In the genomic region with DNA sequence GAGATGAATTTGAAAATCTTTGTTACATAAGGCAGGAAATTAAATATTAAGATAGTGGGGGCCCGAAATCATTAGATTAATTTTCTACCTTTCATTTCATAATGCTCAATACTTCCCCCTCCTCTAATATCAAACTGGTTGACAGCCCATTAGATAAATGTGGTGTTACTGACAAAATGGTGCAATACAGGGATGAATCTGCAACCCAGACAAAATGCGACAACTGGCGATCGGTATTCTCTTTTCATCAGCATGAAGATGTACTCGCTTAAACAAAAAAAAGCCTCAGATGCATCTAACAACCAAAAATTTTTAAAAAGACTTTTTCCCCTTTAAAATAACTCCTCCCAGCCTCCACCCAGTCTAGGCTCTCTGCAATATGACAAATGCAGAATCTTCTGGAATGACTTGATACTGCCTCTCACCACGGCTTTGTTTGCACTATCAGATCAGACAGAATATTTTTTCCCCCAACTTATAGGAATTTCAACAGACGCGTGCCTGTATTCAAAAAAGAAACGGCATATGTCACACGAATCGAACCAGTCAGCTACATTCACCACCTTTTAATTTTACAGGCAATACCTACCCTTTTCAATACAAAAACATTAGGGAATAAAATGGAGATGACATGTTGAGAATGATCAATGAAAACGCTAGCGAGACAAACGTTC, we compare ENCODE assay signal across 8 cellular contexts. TPM values are rescaled to one million over a fixed set of nuclear protein-coding genes. Genes with fewer than 3 reads are reported as not detected.
A peak's percentile ranks its signal among the peaks of the same experiment; 100 is the strongest.
DNase-seq lines count a peak whose midpoint lies in the region; ATAC-seq and TF ChIP-seq lines count a peak whose summit lies in the region.

No MANE protein-coding gene starts in this region.

- H3K27me3 ChIP-seq in A673 (replicated peaks; ENCODE audit: insufficient read depth, low read depth, low read length, poor library complexity) (no peaks in the 10 kb centered on the region), HUES6 (ENCODE audit: control insufficient read depth, insufficient read depth, low read length) (no peaks in the 10 kb centered on the region), ascending aorta (no peaks in the 10 kb centered on the region), lower lobe of right lung (ENCODE audit: low read depth) (no peaks in the 10 kb centered on the region), upper lobe of right lung (no peaks in the 10 kb centered on the region)

- peak overlapping the region; percentile 98 for H3K9ac ChIP-seq in HUES6 (ENCODE audit: low read length)

- no peaks in the 10 kb centered on the region for H3K9me3 ChIP-seq in A673 (ENCODE audit: low read depth, low read length, poor library complexity, severe bottlenecking)
- peaks cover 9% of the 10 kb centered on the region; the same call in 1 of the 2 replicates for H3K9me3 ChIP-seq in HUES6 (ENCODE audit: control insufficient read depth, insufficient read depth, low read depth, low read length)
- H3K9me3 ChIP-seq in ascending aorta, result no peaks in the 10 kb centered on the region
- H3K9me3 ChIP-seq in lower lobe of right lung, result no peaks in the 10 kb centered on the region
- no peaks in the 10 kb centered on the region for H3K9me3 ChIP-seq in upper lobe of right lung

- POLR2A ChIA-PET in A673 (lab: Charles Lee; ENCODE audit: low non-redundant PET), result no interaction called here
- POLR2A ChIA-PET in GM10248 (lab: Yijun Ruan, JAX), result no interaction called here

- TSS peak; percentile 50 for BruUV-seq in A673 (replicated peaks; lab: Mats Ljungman, UMichigan)

- ATAC-seq in lower lobe of right lung, result no peak
- no peak for ATAC-seq in upper lobe of right lung
- ATAC-seq in sciatic nerve, result no peak

- CTCF ChIA-PET in A673 (lab: Charles Lee) (no interaction called here), GM10248 (lab: Yijun Ruan, JAX) (no interaction called here)

- TF ChIP-seq CTCF in A673 (conservative IDR thresholded peaks at IDR 0.05; ENCODE audit: low read depth, low read length) (no peak), ascending aorta (IDR thresholded peaks at IDR 0.05) (no peak), lower lobe of right lung (IDR thresholded peaks at IDR 0.05) (no peak), upper lobe of right lung (IDR thresholded peaks at IDR 0.05) (no peak), GM10248 (IDR thresholded peaks at IDR 0.05; ENCODE audit: control extremely low read depth, extremely low read depth, low read depth, missing control alignments) (no peak)

- DNase-seq in A673 (ENCODE audit: low spot score) (no peak), ascending aorta (ENCODE audit: low spot score in 2 of 2) (no peak), lower lobe of right lung (no peak), upper lobe of right lung (no peak), GM10248 (ENCODE audit: extremely low spot score) (no peak), SIG-M5 treated with dmso at 0.1 percent for 504 hours (lab: John Stamatoyannopoulos, UW; ENCODE audit: unreplicated experiment) (no peak), sciatic nerve (ENCODE audit: low spot score) (no peak)

- intact Hi-C loops in A673 (cut with micrococcal nuclease; ENCODE audit: unreplicated experiment), result no loop called here
- intact Hi-C loops in ascending aorta (cut with DNase I), result loop anchor here (1.0 to 2.0 kb wide), 2 partner anchors 34 to 67 kb away; no protein-coding TSS in a partner anchor
- intact Hi-C loops in lower lobe of right lung (cut with DNase I), result no loop called here
- intact Hi-C loops in upper lobe of right lung (cut with DNase I), result no loop called here
- intact Hi-C loops in sciatic nerve (cut with DNase I), result no loop called here

- peak overlapping the region; percentile 98 for H3K27ac ChIP-seq in A673 (ENCODE audit: low read depth, low read length, poor library complexity, severe bottlenecking)
- H3K27ac ChIP-seq in HUES6 (ENCODE audit: low read depth, low read length), result peak overlapping the region; percentile 98
- H3K27ac ChIP-seq in ascending aorta, result peak overlapping the region; percentile 98 to 99
- peak overlapping the region; percentile 99 for H3K27ac ChIP-seq in lower lobe of right lung
- peak overlapping the region; percentile 98 for H3K27ac ChIP-seq in upper lobe of right lung

- H3K4me1 ChIP-seq in A673 (ENCODE audit: insufficient read depth, low read length, poor library complexity, severe bottlenecking) (peaks cover 21% of the 10 kb centered on the region), HUES6 (ENCODE audit: control insufficient read depth, insufficient read depth, low read length) (peaks cover 10% of the 10 kb centered on the region), ascending aorta (peaks cover 4 to 29% of the 10 kb centered on the region in 2 donors), lower lobe of right lung (peaks cover 46% of the 10 kb centered on the region), upper lobe of right lung (peaks cover 38% of the 10 kb centered on the region)

- peaks cover 38% of the 10 kb centered on the region for H3K36me3 ChIP-seq in A673 (ENCODE audit: insufficient read depth, low read length, poor library complexity, severe bottlenecking)
- peaks cover 46% of the 10 kb centered on the region for H3K36me3 ChIP-seq in HUES6 (ENCODE audit: control insufficient read depth, insufficient read depth, low read length)
- H3K36me3 ChIP-seq in ascending aorta, result no peaks in the 10 kb centered on the region
- H3K36me3 ChIP-seq in lower lobe of right lung, result no peaks in the 10 kb centered on the region
- peaks cover 8% of the 10 kb centered on the region for H3K36me3 ChIP-seq in upper lobe of right lung

- H3K4me3 ChIP-seq in A673 (ENCODE audit: low read depth, low read length, poor library complexity, severe bottlenecking) (peak overlapping the region; percentile 100), HUES6 (ENCODE audit: low read depth, low read length) (peak overlapping the region; percentile 91), ascending aorta (peak overlapping the region; percentile 81 to 95), lower lobe of right lung (peak overlapping the region; percentile 91), upper lobe of right lung (peak overlapping the region; percentile 98)

RNA-seq across cellular contexts. Expression of a gene that starts 1.3 kb away (rescaled TPM):
- total RNA-seq in A673 (2021) (222 and 249 TPM in 2 replicates), ascending aorta (83.0 TPM), lower lobe of right lung (97.1 TPM), upper lobe of right lung (102 TPM), sciatic nerve (94.7 TPM)

RNA-seq across cellular contexts. Expression of a gene that starts 52.0 kb away (rescaled TPM):
- total RNA-seq in A673 (2021) (1.2 and 1.8 TPM in 2 replicates), ascending aorta (not detected), lower lobe of right lung (1.7 TPM), upper lobe of right lung (1.1 TPM), sciatic nerve (0.58 TPM)

RNA-seq across cellular contexts. Expression of a gene that starts 55.0 kb away (rescaled TPM):
- total RNA-seq in A673 (2021), result 354 and 375 TPM in 2 replicates
- 3,584 TPM for total RNA-seq in ascending aorta
- total RNA-seq in lower lobe of right lung, result 609 TPM
- 494 TPM for total RNA-seq in upper lobe of right lung
- total RNA-seq in sciatic nerve, result 415 TPM
